ENCODE assay signal across 5 cellular contexts in the genomic region with DNA sequence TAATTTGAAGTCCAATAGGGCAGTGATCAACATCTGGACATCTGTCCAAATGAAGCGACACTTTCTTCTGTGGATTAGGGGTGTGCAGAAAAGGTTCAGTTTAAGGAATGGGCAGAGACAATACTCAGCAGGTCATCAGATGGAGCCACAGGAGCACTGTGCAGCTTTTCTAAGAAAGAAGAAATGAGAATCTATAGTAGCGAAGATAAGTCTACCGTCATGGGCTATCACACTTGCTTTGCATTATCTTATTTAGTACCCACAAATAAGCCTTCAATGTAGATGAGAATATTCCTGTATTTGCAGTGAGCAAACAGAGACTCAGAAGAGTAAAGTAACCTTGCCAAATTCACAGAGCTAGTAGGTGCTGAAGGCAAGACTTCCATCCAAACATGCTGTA.
"Had no signal": no experiment of that assay in that cellular context is flagged by ENCODE, and none has a peak within 500 bp of the region (broad histone marks: within the 10 kb centered on the region; RNA-seq: fewer than 3 reads in every experiment).

No MANE protein-coding gene starts in this region.

- ATAC-seq: GM23338, HepG2 had no signal

- DNase-seq: H9, HCEC 1CT, KBM-7 had no signal
